9 cellular contexts compared by ENCODE assay signal in the genomic region with DNA sequence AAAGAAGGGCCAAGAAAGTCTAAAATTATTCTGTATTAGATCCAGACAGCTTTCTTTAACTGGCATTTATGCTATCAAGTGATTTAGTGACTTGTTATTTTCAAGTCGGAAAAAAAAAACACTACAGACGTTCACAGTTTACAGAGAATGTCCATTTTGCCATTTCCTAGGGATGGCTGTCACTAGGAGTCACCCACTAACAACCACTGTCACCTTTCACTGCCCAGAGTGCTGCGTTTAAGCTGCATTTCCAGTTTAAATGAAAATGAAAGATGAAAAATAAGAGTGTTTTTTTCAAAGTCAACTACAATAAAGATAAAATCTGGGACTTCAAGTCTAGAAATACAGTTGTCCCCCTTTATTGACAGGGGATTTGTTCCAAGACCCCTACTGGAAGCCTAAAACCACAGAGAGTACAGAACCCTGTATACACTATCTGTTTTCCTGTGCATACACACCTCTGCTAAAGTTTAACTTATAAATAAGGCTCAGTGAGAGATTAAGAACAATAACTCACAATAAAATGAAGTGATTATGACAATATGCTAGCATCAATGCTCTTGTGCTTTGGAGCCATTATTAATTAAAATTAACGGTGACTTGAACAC.
DNase-seq lines count a peak whose midpoint lies in the region; ATAC-seq and TF ChIP-seq lines count a peak whose summit lies in the region.
"Had no signal": no experiment of that assay in that cellular context is flagged by ENCODE, and none has a peak within 500 bp of the region (broad histone marks: within the 10 kb centered on the region; RNA-seq: fewer than 3 reads in every experiment).

No MANE protein-coding gene starts in this region.

- no peaks in the 10 kb centered on the region for H3K9me3 Mint-ChIP-seq in activated CD8-positive, alpha-beta T cell treated with anti-CD3 and anti-CD28 coated beads, Interleukin-2, amount 10 ng/mL, durations not matched to agents 7 days and 5 days (ENCODE audit: insufficient read depth)
- H3K9me3 Mint-ChIP-seq in natural killer cell treated with Interleukin-12 subunit alpha and Interleukin-12 subunit beta and Interleukin-15 and Interleukin-18, amount 100 ng/mL, for 72 hours: no peaks in the 10 kb centered on the region

- TF ChIP-seq CTCF in A673 (conservative IDR thresholded peaks at IDR 0.05; ENCODE audit: low read depth, low read length): no peak

- BruUV-seq in A673 (replicated peaks; lab: Mats Ljungman, UMichigan): no TSS peak

- H3K4me1 ChIP-seq in A673 (ENCODE audit: insufficient read depth, low read length, poor library complexity, severe bottlenecking): no peaks in the 10 kb centered on the region

- no peaks in the 10 kb centered on the region for H3K36me3 ChIP-seq in A673 (ENCODE audit: insufficient read depth, low read length, poor library complexity, severe bottlenecking)

- H3K27ac Mint-ChIP-seq in activated CD8-positive, alpha-beta T cell treated with anti-CD3 and anti-CD28 coated beads, Interleukin-2, amount 10 ng/mL, durations not matched to agents 7 days and 5 days: peak overlapping the region; percentile 84
- peak overlapping the region; percentile 30 to 86 for H3K27ac Mint-ChIP-seq in natural killer cell treated with Interleukin-12 subunit alpha and Interleukin-12 subunit beta and Interleukin-15 and Interleukin-18, amount 100 ng/mL, for 72 hours

- DNase-seq in activated CD8-positive, alpha-beta T cell treated with anti-CD3 and anti-CD28 coated beads, Interleukin-2, amount 10 ng/mL, durations not matched to agents 7 days and 5 days: no peak
- no peak for DNase-seq in natural killer cell treated with Interleukin-12 subunit alpha and Interleukin-12 subunit beta and Interleukin-15 and Interleukin-18, amount 100 ng/mL, for 72 hours (ENCODE audit: low spot score)
- DNase-seq in NCI-H187 treated with DMSO at 0.1 percent for 48 hours (lab: John Stamatoyannopoulos, UW) (no peak), A673 (ENCODE audit: low spot score) (no peak), NOMO-1 (lab: John Stamatoyannopoulos, UW; ENCODE audit: unreplicated experiment in 2 of 2) (no peak)
- no peak for DNase-seq in stimulated activated naive CD4-positive, alpha-beta T cell (lab: John Stamatoyannopoulos, UW)
- DNase-seq: Kasumi-1 had no signal

- ATAC-seq in GM18909 (IDR thresholded peaks at IDR 0.05; ENCODE audit: poor library complexity, unreplicated experiment) (peak; percentile 31), HG02642 (IDR thresholded peaks at IDR 0.05; ENCODE audit: poor library complexity, unreplicated experiment) (peak; percentile 16)
- peak; percentile 38 for ATAC-seq in activated CD8-positive, alpha-beta T cell treated with anti-CD3 and anti-CD28 coated beads, Interleukin-2, amount 10 ng/mL, durations not matched to agents 7 days and 5 days
- peak; percentile 62 to 67 for ATAC-seq in natural killer cell treated with Interleukin-12 subunit alpha and Interleukin-12 subunit beta and Interleukin-15 and Interleukin-18, amount 100 ng/mL, for 72 hours

- H3K27me3 Mint-ChIP-seq in activated CD8-positive, alpha-beta T cell treated with anti-CD3 and anti-CD28 coated beads, Interleukin-2, amount 10 ng/mL, durations not matched to agents 7 days and 5 days (ENCODE audit: low read depth): peaks cover 6% of the 10 kb centered on the region
- peaks cover 7 to 10% of the 10 kb centered on the region in 2 donors for H3K27me3 Mint-ChIP-seq in natural killer cell treated with Interleukin-12 subunit alpha and Interleukin-12 subunit beta and Interleukin-15 and Interleukin-18, amount 100 ng/mL, for 72 hours

- peak overlapping the region; percentile 74 for H3K4me3 Mint-ChIP-seq in activated CD8-positive, alpha-beta T cell treated with anti-CD3 and anti-CD28 coated beads, Interleukin-2, amount 10 ng/mL, durations not matched to agents 7 days and 5 days
- H3K4me3 Mint-ChIP-seq in natural killer cell treated with Interleukin-12 subunit alpha and Interleukin-12 subunit beta and Interleukin-15 and Interleukin-18, amount 100 ng/mL, for 72 hours: peak overlapping the region; percentile 75

- CTCF ChIA-PET in activated CD8-positive, alpha-beta T cell treated with anti-CD3 and anti-CD28 coated beads, Interleukin-2, amount 10 ng/mL, durations not matched to agents 7 days and 5 days (lab: Charles Lee): interaction anchor here (0.5 to 1.1 kb wide), 2 partner anchors 26 to 165 kb away, joined by 3 read pairs; no protein-coding TSS in a partner anchor
- CTCF ChIA-PET in A673 (lab: Charles Lee): interaction anchor here (0.7 kb wide), 1 partner anchor 908 kb away, joined by 3 read pairs; no protein-coding TSS in a partner anchor

- intact Hi-C loops in A673 (cut with micrococcal nuclease; ENCODE audit: unreplicated experiment): no loop called here

- H3K27ac ChIP-seq in A673 (ENCODE audit: low read depth, low read length, poor library complexity, severe bottlenecking): no peak overlapping the region

- H3K4me1 Mint-ChIP-seq in activated CD8-positive, alpha-beta T cell treated with anti-CD3 and anti-CD28 coated beads, Interleukin-2, amount 10 ng/mL, durations not matched to agents 7 days and 5 days (ENCODE audit: low read depth): peaks cover 42% of the 10 kb centered on the region
- H3K4me1 Mint-ChIP-seq in natural killer cell treated with Interleukin-12 subunit alpha and Interleukin-12 subunit beta and Interleukin-15 and Interleukin-18, amount 100 ng/mL, for 72 hours (ENCODE audit: low read depth in 2 of 2): peaks cover 28 to 36% of the 10 kb centered on the region in 2 donors

- POLR2A ChIA-PET in activated CD8-positive, alpha-beta T cell treated with anti-CD3 and anti-CD28 coated beads, Interleukin-2, amount 10 ng/mL, durations not matched to agents 7 days and 5 days (lab: Charles Lee): interaction anchor here (2.0 kb wide), 1 partner anchor 9 kb away, joined by 4 read pairs; no protein-coding TSS in a partner anchor
- POLR2A ChIA-PET in A673 (lab: Charles Lee; ENCODE audit: low non-redundant PET): no interaction called here

- H3K9me3 ChIP-seq in A673 (ENCODE audit: low read depth, low read length, poor library complexity, severe bottlenecking): no peaks in the 10 kb centered on the region

- no peaks in the 10 kb centered on the region for H3K27me3 ChIP-seq in A673 (replicated peaks; ENCODE audit: insufficient read depth, low read depth, low read length, poor library complexity)

- H3K4me3 ChIP-seq in A673 (ENCODE audit: low read depth, low read length, poor library complexity, severe bottlenecking): no peak overlapping the region

- no peaks in the 10 kb centered on the region for H3K36me3 Mint-ChIP-seq in activated CD8-positive, alpha-beta T cell treated with anti-CD3 and anti-CD28 coated beads, Interleukin-2, amount 10 ng/mL, durations not matched to agents 7 days and 5 days (ENCODE audit: low read depth)
- no peaks in the 10 kb centered on the region for H3K36me3 Mint-ChIP-seq in natural killer cell treated with Interleukin-12 subunit alpha and Interleukin-12 subunit beta and Interleukin-15 and Interleukin-18, amount 100 ng/mL, for 72 hours
